ENCODE assay signal across 15 cellular contexts in the genomic region with DNA sequence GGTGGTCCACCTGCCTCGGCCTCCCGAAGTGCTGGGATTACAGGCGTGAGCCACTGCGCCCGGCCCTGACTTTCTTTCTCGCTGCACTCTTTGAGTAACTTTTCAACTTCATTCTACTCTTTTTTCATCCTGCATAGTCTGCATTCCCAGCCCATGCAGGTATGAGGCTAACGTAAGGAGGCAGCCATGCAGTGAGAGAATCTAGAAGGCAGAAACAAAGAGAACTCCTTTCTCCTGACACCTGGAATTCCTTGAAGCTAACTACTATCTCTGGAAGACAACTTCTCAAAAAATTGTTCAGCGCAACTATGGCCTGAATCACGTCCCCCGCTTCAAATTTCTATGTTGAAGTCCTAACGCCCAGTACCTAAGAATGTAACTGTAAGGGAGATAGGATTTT.
DNase-seq lines count a peak whose midpoint lies in the region; ATAC-seq and TF ChIP-seq lines count a peak whose summit lies in the region.
"Had no signal": no experiment of that assay in that cellular context is flagged by ENCODE, and none has a peak within 500 bp of the region (broad histone marks: within the 10 kb centered on the region; RNA-seq: fewer than 3 reads in every experiment).

No MANE protein-coding gene starts in this region.

- no peak overlapping the region for H4K91ac ChIP-seq in trophoblast cell (ENCODE audit: low read depth, low read length)

- H4K8ac ChIP-seq in trophoblast cell (ENCODE audit: low read depth, low read length) = no peak overlapping the region

- no CpG with 5 or more reads among the region's 11 CpGs for WGBS in trophoblast cell (ENCODE audit: extremely low coverage, insufficient coverage, insufficient read length)

- H3K27me3 Mint-ChIP-seq in GM23338 (ENCODE audit: insufficient read depth, low read depth, poor library complexity) (no peaks in the 10 kb centered on the region), WTC11 (ENCODE audit: low read depth) (no peaks in the 10 kb centered on the region)
- H3K27me3 Mint-ChIP-seq: CD4-positive, alpha-beta memory T cell had no signal

- H3K36me3 ChIP-seq in GM23338 (ENCODE audit: insufficient read depth) = no peaks in the 10 kb centered on the region
- H3K36me3 ChIP-seq in trophoblast cell (ENCODE audit: control insufficient read depth in 1 of 2, insufficient read depth in 2 of 2, low read length in 2 of 2) = no peaks in the 10 kb centered on the region

- no peak overlapping the region for H3K18ac ChIP-seq in trophoblast cell (ENCODE audit: low read length)

- no peak overlapping the region for H2BK5ac ChIP-seq in trophoblast cell (ENCODE audit: low read depth, low read length, poor library complexity)

- no peaks in the 10 kb centered on the region for H3K9me3 Mint-ChIP-seq in GM23338
- H3K9me3 Mint-ChIP-seq in WTC11 = peaks cover 12% of the 10 kb centered on the region
- H3K9me3 Mint-ChIP-seq: CD14-positive monocyte; CD4-positive, alpha-beta memory T cell had no signal

- H3K4me1 ChIP-seq in GM23338 (ENCODE audit: insufficient read depth) (peaks cover 14% of the 10 kb centered on the region), trophoblast cell (ENCODE audit: control insufficient read depth in 1 of 2, insufficient read depth in 2 of 2, low read length in 2 of 2) (peaks cover 4 to 6% of the 10 kb centered on the region in 2 experiments)

- H3K4me1 Mint-ChIP-seq in GM23338 = peaks cover 19% of the 10 kb centered on the region
- H3K4me1 Mint-ChIP-seq in WTC11 = peaks cover 24% of the 10 kb centered on the region
- H3K4me1 Mint-ChIP-seq: CD14-positive monocyte had no signal

- no peak overlapping the region for H3K4ac ChIP-seq in trophoblast cell (ENCODE audit: low read depth, low read length)

- H3K14ac ChIP-seq in trophoblast cell (ENCODE audit: low read length) = no peak overlapping the region

- no peak overlapping the region for H3K4me3 Mint-ChIP-seq in GM23338
- H3K4me3 Mint-ChIP-seq in WTC11 = no peak overlapping the region
- H3K4me3 Mint-ChIP-seq: CD14-positive monocyte; CD4-positive, alpha-beta memory T cell had no signal

- H3K4me2 ChIP-seq in GM23338 (no peak overlapping the region), trophoblast cell (ENCODE audit: low read length) (no peak overlapping the region)
- H3K4me2 ChIP-seq: BLaER1 had no signal

- H3K27ac Mint-ChIP-seq in GM23338 = peak overlapping the region; percentile 80; the same call in 1 of the 2 replicates
- H3K27ac Mint-ChIP-seq in WTC11 = peak overlapping the region; percentile 70; the same call in 1 of the 2 replicates
- H3K27ac Mint-ChIP-seq: CD14-positive monocyte; CD4-positive, alpha-beta memory T cell had no signal

- no peak overlapping the region for H3K27ac ChIP-seq in GM23338 (ENCODE audit: low read depth)
- H3K27ac ChIP-seq in trophoblast cell (ENCODE audit: low read depth, low read length) = no peak overlapping the region
- H3K27ac ChIP-seq: BLaER1, GM23248 had no signal

- ATAC-seq in GM23338 (peak; percentile 28; the same call in 2 of the 3 replicates), WTC11 (peak; percentile 34; the same call in 1 of the 2 replicates), HG02588 (IDR thresholded peaks at IDR 0.05; ENCODE audit: unreplicated experiment) (no peak)

- no peaks in the 10 kb centered on the region for H3K27me3 ChIP-seq in GM23338 (ENCODE audit: insufficient read depth)
- no peaks in the 10 kb centered on the region for H3K27me3 ChIP-seq in trophoblast cell (ENCODE audit: insufficient read depth, low read length)
- H3K27me3 ChIP-seq: BLaER1 had no signal

- H3K9me2 ChIP-seq in GM23338 (ENCODE audit: insufficient read depth) = no peaks in the 10 kb centered on the region

- no peak overlapping the region for H2BK12ac ChIP-seq in trophoblast cell (ENCODE audit: low read length)

- H3K36me3 Mint-ChIP-seq in GM23338 (ENCODE audit: low read depth) = 0 out of 3 replicates have a peak, but pooled peaks cover 3% of the 10 kb centered on the region
- H3K36me3 Mint-ChIP-seq in WTC11 = no peaks in the 10 kb centered on the region

- no peaks in the 10 kb centered on the region for H3K9me3 ChIP-seq in trophoblast cell (ENCODE audit: insufficient read depth, low read depth, low read length)
- H3K9me3 ChIP-seq: BLaER1 had no signal

- POLR2A ChIA-PET in WTC11 (lab: Charles Lee) = no interaction called here

- H3K4me3 ChIP-seq in GM23338 (no peak overlapping the region), trophoblast cell (ENCODE audit: low read depth, low read length) (no peak overlapping the region)
- H3K4me3 ChIP-seq: BLaER1, GM23248 had no signal

- no peak overlapping the region for H3K9ac ChIP-seq in trophoblast cell (ENCODE audit: low read length)
- H3K9ac ChIP-seq: BLaER1, GM23248 had no signal

- CTCF ChIA-PET in WTC11 (lab: Charles Lee) = interaction anchor here (0.6 to 2.3 kb wide), 3 partner anchors 12 to 45 kb away, joined by 3 to 9 read pairs (median 3); no protein-coding TSS in a partner anchor

- peaks cover 2% of the 10 kb centered on the region for H3K79me1 ChIP-seq in trophoblast cell (ENCODE audit: low read length)

- H2AFZ ChIP-seq in GM23338 = no peak overlapping the region
- H2AFZ ChIP-seq in trophoblast cell (ENCODE audit: insufficient read depth, low read length, poor library complexity) = no peak overlapping the region
- H2AFZ ChIP-seq: GM23248 had no signal

- H4K20me1 ChIP-seq in GM23338 (replicated peaks; ENCODE audit: insufficient read depth) = no peaks in the 10 kb centered on the region
- H4K20me1 ChIP-seq: BLaER1 had no signal

- no peak overlapping the region for H2AK5ac ChIP-seq in trophoblast cell (ENCODE audit: low read length)

- DNase-seq in GM23338 (ENCODE audit: low spot score) = peak; percentile 28
- no peak for DNase-seq in WTC11 (ENCODE audit: low spot score)
- DNase-seq in left kidney (ENCODE audit: low read depth, low spot score) = peak; percentile 41
- peak; percentile 87 to 95 for DNase-seq in trophoblast cell
- no peak for DNase-seq in mucosa of gallbladder (ENCODE audit: low spot score)
- no peak for DNase-seq in NCI-H510A (lab: John Stamatoyannopoulos, UW)
- DNase-seq: 8988T; CD4-positive, alpha-beta memory T cell; DMS153; DMS79; GDM1; GM23248 had no signal

- H3K23ac ChIP-seq in trophoblast cell (ENCODE audit: low read length) = no peak overlapping the region

- H3K79me2 ChIP-seq in GM23338 (replicated peaks; ENCODE audit: insufficient read depth) (no peaks in the 10 kb centered on the region), trophoblast cell (ENCODE audit: control insufficient read depth, insufficient read depth, low read length, poor library complexity) (no peaks in the 10 kb centered on the region)

- no peak overlapping the region for H4K12ac ChIP-seq in trophoblast cell (ENCODE audit: low read depth, low read length)

- H2BK120ac ChIP-seq in trophoblast cell (ENCODE audit: insufficient read depth, low read length, poor library complexity) = no peak overlapping the region

- TF ChIP-seq CTCF in GM23338 (conservative IDR thresholded peaks at IDR 0.05; ENCODE audit: low read depth in 2 of 2) (no peak), WTC11 (IDR thresholded peaks at IDR 0.05) (no peak)

- H3F3A ChIP-seq in GM23338 (replicated peaks; ENCODE audit: low read depth) = no peaks in the 10 kb centered on the region

TF ChIP-seq in GM23338, 12 proteins besides CTCF, POLR2A, EP300 and RAD21 (continues in another document):
- TF ChIP-seq POLR2AphosphoS5 (IDR thresholded peaks at IDR 0.05; ENCODE audit: low read depth) (no peak), ZNF114 (CRISPR knock-in tag; IDR thresholded peaks at IDR 0.05) (no peak), JUNB (IDR thresholded peaks at IDR 0.05; ENCODE audit: unreplicated experiment) (no peak)

TF ChIP-seq in WTC11, 78 proteins besides CTCF, POLR2A, EP300 and RAD21 (continues in another document):
- TF ChIP-seq, protein P1, sequence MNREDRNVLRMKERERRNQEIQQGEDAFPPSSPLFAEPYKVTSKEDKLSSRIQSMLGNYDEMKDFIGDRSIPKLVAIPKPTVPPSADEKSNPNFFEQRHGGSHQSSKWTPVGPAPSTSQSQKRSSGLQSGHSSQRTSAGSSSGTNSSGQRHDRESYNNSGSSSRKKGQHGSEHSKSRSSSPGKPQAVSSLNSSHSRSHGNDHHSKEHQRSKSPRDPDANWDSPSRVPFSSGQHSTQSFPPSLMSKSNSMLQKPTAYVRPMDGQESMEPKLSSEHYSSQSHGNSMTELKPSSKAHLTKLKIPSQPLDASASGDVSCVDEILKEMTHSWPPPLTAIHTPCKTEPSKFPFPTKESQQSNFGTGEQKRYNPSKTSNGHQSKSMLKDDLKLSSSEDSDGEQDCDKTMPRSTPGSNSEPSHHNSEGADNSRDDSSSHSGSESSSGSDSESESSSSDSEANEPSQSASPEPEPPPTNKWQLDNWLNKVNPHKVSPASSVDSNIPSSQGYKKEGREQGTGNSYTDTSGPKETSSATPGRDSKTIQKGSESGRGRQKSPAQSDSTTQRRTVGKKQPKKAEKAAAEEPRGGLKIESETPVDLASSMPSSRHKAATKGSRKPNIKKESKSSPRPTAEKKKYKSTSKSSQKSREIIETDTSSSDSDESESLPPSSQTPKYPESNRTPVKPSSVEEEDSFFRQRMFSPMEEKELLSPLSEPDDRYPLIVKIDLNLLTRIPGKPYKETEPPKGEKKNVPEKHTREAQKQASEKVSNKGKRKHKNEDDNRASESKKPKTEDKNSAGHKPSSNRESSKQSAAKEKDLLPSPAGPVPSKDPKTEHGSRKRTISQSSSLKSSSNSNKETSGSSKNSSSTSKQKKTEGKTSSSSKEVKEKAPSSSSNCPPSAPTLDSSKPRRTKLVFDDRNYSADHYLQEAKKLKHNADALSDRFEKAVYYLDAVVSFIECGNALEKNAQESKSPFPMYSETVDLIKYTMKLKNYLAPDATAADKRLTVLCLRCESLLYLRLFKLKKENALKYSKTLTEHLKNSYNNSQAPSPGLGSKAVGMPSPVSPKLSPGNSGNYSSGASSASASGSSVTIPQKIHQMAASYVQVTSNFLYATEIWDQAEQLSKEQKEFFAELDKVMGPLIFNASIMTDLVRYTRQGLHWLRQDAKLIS (CRISPR knock-in tag; IDR thresholded peaks at IDR 0.05; ENCODE audit: borderline replicate concordance) = no peak
- TF ChIP-seq ZNF232 (CRISPR knock-in tag; IDR thresholded peaks at IDR 0.05) = no peak
- TF ChIP-seq JAZF1 (CRISPR knock-in tag; IDR thresholded peaks at IDR 0.05) = no peak
- no peak for TF ChIP-seq PRRX2 (CRISPR knock-in tag; IDR thresholded peaks at IDR 0.05)
- TF ChIP-seq, protein P2, sequence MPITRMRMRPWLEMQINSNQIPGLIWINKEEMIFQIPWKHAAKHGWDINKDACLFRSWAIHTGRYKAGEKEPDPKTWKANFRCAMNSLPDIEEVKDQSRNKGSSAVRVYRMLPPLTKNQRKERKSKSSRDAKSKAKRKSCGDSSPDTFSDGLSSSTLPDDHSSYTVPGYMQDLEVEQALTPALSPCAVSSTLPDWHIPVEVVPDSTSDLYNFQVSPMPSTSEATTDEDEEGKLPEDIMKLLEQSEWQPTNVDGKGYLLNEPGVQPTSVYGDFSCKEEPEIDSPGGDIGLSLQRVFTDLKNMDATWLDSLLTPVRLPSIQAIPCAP (CRISPR knock-in tag; IDR thresholded peaks at IDR 0.05) = no peak
- TF ChIP-seq ZNF219 (CRISPR knock-in tag; IDR thresholded peaks at IDR 0.05; ENCODE audit: borderline replicate concordance) = no peak
- no peak for TF ChIP-seq ZBTB21 (CRISPR knock-in tag; IDR thresholded peaks at IDR 0.05; ENCODE audit: borderline replicate concordance)
- no peak for TF ChIP-seq NFYB (CRISPR knock-in tag; conservative IDR thresholded peaks at IDR 0.05; ENCODE audit: low read depth)

Comparison
In these comparisons a context has a peak if more than half of its experiments do, and no peak if none do; other contexts are left out.
1. DNase-seq: peak in GM23338 (single experiment), left kidney (single experiment) and trophoblast cell (2 of 2); none in WTC11 (single experiment), mucosa of gallbladder (single experiment) and NCI-H510A (single experiment).